Comparison of ENCODE assay signal across 8 cellular contexts in the genomic region with DNA sequence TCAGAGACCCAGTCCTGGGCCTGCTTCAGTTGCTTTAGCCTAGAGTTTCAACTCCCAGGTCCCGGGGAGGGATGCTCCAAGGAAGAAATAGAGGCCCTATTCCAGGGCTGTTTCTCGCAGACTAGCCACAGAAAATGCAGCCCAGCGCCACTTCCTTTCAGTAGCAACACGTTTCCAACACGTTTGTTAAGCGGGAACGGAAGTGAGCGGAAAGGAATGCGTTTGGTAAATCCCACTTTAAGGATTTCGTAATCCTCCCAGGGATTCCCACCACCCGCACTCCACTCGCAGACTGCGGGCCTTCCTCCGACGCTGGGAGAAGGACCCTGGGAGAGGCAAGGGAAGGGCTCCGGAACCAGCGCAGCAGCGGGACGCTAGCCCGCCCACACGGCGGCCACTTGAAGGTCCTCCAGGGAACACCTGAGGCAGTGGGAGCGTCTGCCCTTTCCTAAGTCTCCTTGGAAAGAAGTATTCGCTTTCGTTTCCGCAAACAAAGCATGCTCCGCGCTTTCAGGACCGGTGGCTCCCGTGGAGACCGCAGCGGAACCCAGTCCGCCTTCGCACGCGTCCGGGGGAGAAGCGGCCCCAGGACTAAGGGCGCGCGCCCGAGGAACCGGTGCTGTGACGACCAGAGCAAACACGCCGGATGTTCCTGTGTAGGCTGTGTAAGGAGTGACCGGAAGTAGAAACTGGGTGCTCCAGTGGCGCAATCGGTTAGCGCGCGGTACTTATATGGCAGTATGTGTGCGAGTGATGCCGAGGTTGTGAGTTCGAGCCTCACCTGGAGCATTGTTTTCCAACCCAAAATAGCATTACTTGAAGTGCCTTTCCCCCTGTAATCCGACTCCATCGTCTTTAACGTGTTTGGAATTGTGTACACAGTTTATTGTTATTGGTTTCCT.
DNase-seq lines count a peak whose midpoint lies in the region; ATAC-seq and TF ChIP-seq lines count a peak whose summit lies in the region.

No MANE protein-coding gene starts in this region.

- H3K4me3 ChIP-seq in GM08714 (ENCODE audit: low read length) (peak overlapping the region; percentile 68), fibroblast of mammary gland (ENCODE audit: control insufficient read depth, low read depth, low read length) (peak overlapping the region; percentile 78), muscle layer of duodenum (ENCODE audit: low read depth in 1 of 2, low read length in 2 of 2) (peak overlapping the region; percentile 72 to 81)

- peak overlapping the region; percentile 90 for H3K27ac ChIP-seq in muscle layer of duodenum (ENCODE audit: low read length)

- peaks cover 22% of the 10 kb centered on the region for H3K27me3 Mint-ChIP-seq in stimulated activated memory B cell treated with anti-CD40 and anti-IgM and Interleukin-4, amounts not matched to agents 10 μg/mL and 1 μg/mL and 100 μg/mL, for 72 hours

- no peaks in the 10 kb centered on the region for H3K36me3 ChIP-seq in muscle layer of duodenum (ENCODE audit: control insufficient read depth in 1 of 2, insufficient read depth in 2 of 2, low read length in 2 of 2)

- H3K4me1 Mint-ChIP-seq in stimulated activated memory B cell treated with anti-CD40 and anti-IgM and Interleukin-4, amounts not matched to agents 10 μg/mL and 1 μg/mL and 100 μg/mL, for 72 hours: no peaks in the 10 kb centered on the region

- ATAC-seq in HG03097 (IDR thresholded peaks at IDR 0.05; ENCODE audit: low FRiP score, unreplicated experiment) (peak; percentile 69), HG03442 (IDR thresholded peaks at IDR 0.05; ENCODE audit: unreplicated experiment) (no peak)
- peak; percentile 45 for ATAC-seq in stimulated activated memory B cell treated with anti-CD40 and anti-IgM and Interleukin-4, amounts not matched to agents 10 μg/mL and 1 μg/mL and 100 μg/mL, for 72 hours

- H3K9me3 Mint-ChIP-seq in stimulated activated memory B cell treated with anti-CD40 and anti-IgM and Interleukin-4, amounts not matched to agents 10 μg/mL and 1 μg/mL and 100 μg/mL, for 72 hours: peaks cover 18% of the 10 kb centered on the region

- DNase-seq in NCI-H774 (lab: John Stamatoyannopoulos, UW) (peak; percentile 92), activated T-helper 1 cell treated with Interleukin-2 at 50 U/mL for 16 hours (ENCODE audit: low read depth) (peak; percentile 7), fibroblast of mammary gland (ENCODE audit: low read depth) (peak; percentile 93)

- H3K9me3 ChIP-seq in muscle layer of duodenum (ENCODE audit: control insufficient read depth in 1 of 2, low read length in 2 of 2): peaks cover 0 to 10% of the 10 kb centered on the region in 2 donors

- H3K27me3 ChIP-seq in muscle layer of duodenum (ENCODE audit: low read depth, low read length): no peaks in the 10 kb centered on the region

- no peak overlapping the region for H3K27ac Mint-ChIP-seq in stimulated activated memory B cell treated with anti-CD40 and anti-IgM and Interleukin-4, amounts not matched to agents 10 μg/mL and 1 μg/mL and 100 μg/mL, for 72 hours

- TF ChIP-seq CTCF in fibroblast of mammary gland (conservative IDR thresholded peaks at IDR 0.05; ENCODE audit: control insufficient read depth, insufficient read depth, low read depth, low read length): no peak

- no peaks in the 10 kb centered on the region for H3K36me3 Mint-ChIP-seq in stimulated activated memory B cell treated with anti-CD40 and anti-IgM and Interleukin-4, amounts not matched to agents 10 μg/mL and 1 μg/mL and 100 μg/mL, for 72 hours

- H3K4me1 ChIP-seq in muscle layer of duodenum (ENCODE audit: control insufficient read depth in 1 of 2, insufficient read depth in 2 of 2, low read length in 2 of 2): no peaks in the 10 kb centered on the region

- H3K4me3 Mint-ChIP-seq in stimulated activated memory B cell treated with anti-CD40 and anti-IgM and Interleukin-4, amounts not matched to agents 10 μg/mL and 1 μg/mL and 100 μg/mL, for 72 hours: peak overlapping the region; percentile 67

Comparison
In these comparisons a context has a peak if more than half of its experiments do, and no peak if none do; other contexts are left out.
1. DNase-seq: peak in every context shown above with its lines; median percentile 93 in fibroblast of mammary gland; 92 in NCI-H774; 7 in activated T-helper 1 cell treated with Interleukin-2 at 50 U/mL for 16 hours.